8 cellular contexts compared by ENCODE assay signal in the genomic region with DNA sequence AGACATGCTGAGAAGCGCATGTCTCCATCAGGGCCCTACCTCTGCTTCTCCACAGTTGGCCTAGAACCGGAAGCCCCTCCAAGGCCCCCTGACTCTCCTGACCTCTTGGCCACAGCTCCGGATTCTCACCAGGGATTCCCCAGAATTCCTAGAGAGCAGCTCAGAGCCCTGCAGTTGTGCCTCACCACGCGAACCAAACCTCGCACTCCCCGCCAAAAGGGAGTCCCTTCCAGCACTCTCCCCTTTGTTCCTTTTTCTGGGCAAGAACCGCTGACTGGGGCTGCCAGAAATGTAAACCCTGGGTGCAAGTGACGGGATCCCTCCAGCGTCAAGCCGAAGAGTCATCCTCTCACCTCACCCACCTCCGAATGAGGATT. TPM values are rescaled to one million over a fixed set of nuclear protein-coding genes. Genes with fewer than 3 reads are reported as not detected.
DNase-seq lines count a peak whose midpoint lies in the region; ATAC-seq and TF ChIP-seq lines count a peak whose summit lies in the region.

No MANE protein-coding gene starts in this region.

- H3K9me3 ChIP-seq in IMR-90 (ENCODE audit: control insufficient read depth, insufficient read depth, low read length) (no peaks in the 10 kb centered on the region), neural cell (ENCODE audit: low read length) (no peaks in the 10 kb centered on the region), aorta (ENCODE audit: control insufficient read depth, low read length) (no peaks in the 10 kb centered on the region)

- peak overlapping the region; percentile 55 to 64 for H4K8ac ChIP-seq in IMR-90 (ENCODE audit: low read depth in 2 of 2, low read length in 2 of 2)

- DNase-seq in BJ (ENCODE audit: low read depth) (no peak), IMR-90 (peak; percentile 53), endothelial cell (ENCODE audit: low spot score) (no peak), NCI-H774 (lab: John Stamatoyannopoulos, UW) (no peak), GF-D8 (lab: John Stamatoyannopoulos, UW) (no peak), aorta (no peak)

- TF ChIP-seq EP300 in neural cell (conservative IDR thresholded peaks at IDR 0.05; ENCODE audit: poor library complexity, severe bottlenecking): no peak

- H3K23ac ChIP-seq in IMR-90 (ENCODE audit: low read depth, low read length): peak overlapping the region; percentile 83

- H4K5ac ChIP-seq in IMR-90 (ENCODE audit: low read depth, low read length): peak overlapping the region; percentile 62

- peaks cover 4% of the 10 kb centered on the region for H3K9me3 Mint-ChIP-seq in endothelial cell (ENCODE audit: unreplicated experiment)

- H3K4me1 ChIP-seq in IMR-90 (ENCODE audit: control insufficient read depth, insufficient read depth, low read length) (peaks cover 14% of the 10 kb centered on the region), aorta (ENCODE audit: control insufficient read depth in 1 of 2, insufficient read depth in 2 of 2, low read length in 2 of 2) (peaks cover 0 to 3% of the 10 kb centered on the region in 2 donors)

- H2BK15ac ChIP-seq in IMR-90 (ENCODE audit: low read depth, low read length): peak overlapping the region; percentile 81; the same call in 1 of the 3 replicates

- H3K27ac Mint-ChIP-seq in endothelial cell (ENCODE audit: unreplicated experiment): peak overlapping the region; percentile 41

- H2AFZ ChIP-seq in IMR-90 (replicated peaks; ENCODE audit: low read length, poor library complexity) (peak overlapping the region; percentile 87), neural cell (ENCODE audit: low read depth, low read length) (no peak overlapping the region)

- intact Hi-C loops in IMR-90 (cut with micrococcal nuclease) (loop anchor here (5.0 kb wide), 2 partner anchors 93 to 127 kb away; no protein-coding TSS in a partner anchor), aorta (cut with DNase I) (loop anchor here (5.0 to 10.0 kb wide), 2 partner anchors 88 to 139 kb away; no protein-coding TSS in a partner anchor)

- H3K4me3 Mint-ChIP-seq in endothelial cell (ENCODE audit: unreplicated experiment): peak overlapping the region; percentile 89

- no peak overlapping the region for H2BK5ac ChIP-seq in IMR-90 (ENCODE audit: low read depth, low read length, poor library complexity, severe bottlenecking)

- H3K4me2 ChIP-seq in IMR-90 (ENCODE audit: low read depth, low read length): peak overlapping the region; percentile 91
- H3K4me2 ChIP-seq in neural cell (ENCODE audit: low read length): peak overlapping the region; percentile 84

- peak overlapping the region; percentile 18 for H3K27ac ChIP-seq in IMR-90 (ENCODE audit: insufficient read depth, low read length)
- H3K27ac ChIP-seq in neural cell (ENCODE audit: low read length): no peak overlapping the region
- no peak overlapping the region for H3K27ac ChIP-seq in aorta (ENCODE audit: low read depth in 1 of 2, low read length in 2 of 2)

- peaks cover 11% of the 10 kb centered on the region for H3K27me3 Mint-ChIP-seq in endothelial cell (ENCODE audit: unreplicated experiment)

- H4K91ac ChIP-seq in IMR-90 (ENCODE audit: insufficient read depth, low read depth, low read length): peak overlapping the region; percentile 41

- peak overlapping the region; percentile 86 for H2BK120ac ChIP-seq in IMR-90 (ENCODE audit: low read depth, low read length)

- BruUV-seq in IMR-90 (replicated peaks; lab: Mats Ljungman, UMichigan): no TSS peak

- H3K4me3 ChIP-seq in BJ (ENCODE audit: low read depth, low read length): peak overlapping the region; percentile 49
- H3K4me3 ChIP-seq in IMR-90 (ENCODE audit: insufficient read depth, low read depth, low read length): peak overlapping the region; percentile 46
- peak overlapping the region; percentile 70 for H3K4me3 ChIP-seq in neural cell (ENCODE audit: low read length)
- peak overlapping the region in 1 of 2 donors; percentile 91 for H3K4me3 ChIP-seq in aorta (ENCODE audit: low read length in 2 of 2)

- H3K14ac ChIP-seq in IMR-90 (replicated peaks; ENCODE audit: low read depth, low read length): peak overlapping the region; percentile 42

- ATAC-seq in IMR-90 (ENCODE audit: low read depth): no peak
- ATAC-seq in HG02840 (IDR thresholded peaks at IDR 0.05; ENCODE audit: low FRiP score, unreplicated experiment): no peak
- no peak for ATAC-seq in aorta (ENCODE audit: low FRiP score)

- peak overlapping the region; percentile 69 for H2BK20ac ChIP-seq in IMR-90 (ENCODE audit: low read depth, low read length)

- CTCF ChIA-PET in BJ (lab: Yijun Ruan, JAX) (interaction anchor here (1.2 to 1.4 kb wide), 2 partner anchors 94 to 105 kb away, joined by 3 read pairs; no protein-coding TSS in a partner anchor), IMR-90 (lab: Yijun Ruan, JAX) (interaction anchor here (2.0 kb wide), 1 partner anchor 11 kb away, joined by 4 read pairs; no protein-coding TSS in a partner anchor)

- H3K36me3 ChIP-seq in BJ (ENCODE audit: control insufficient read depth, insufficient read depth, low read length) (no peaks in the 10 kb centered on the region), IMR-90 (ENCODE audit: control insufficient read depth, insufficient read depth, low read length) (no peaks in the 10 kb centered on the region), neural cell (ENCODE audit: insufficient read depth, low read length) (no peaks in the 10 kb centered on the region), aorta (ENCODE audit: control insufficient read depth in 1 of 2, insufficient read depth in 2 of 2, low read length in 1 of 2) (no peaks in the 10 kb centered on the region)

- H3K79me2 ChIP-seq in neural cell (replicated peaks; ENCODE audit: insufficient read depth, low read length): no peaks in the 10 kb centered on the region

- H3K9ac ChIP-seq in IMR-90 (ENCODE audit: low read depth, low read length) (peak overlapping the region; percentile 84), neural cell (ENCODE audit: low read length) (peak overlapping the region; percentile 69)

- no peaks in the 10 kb centered on the region for H4K20me1 ChIP-seq in IMR-90 (ENCODE audit: insufficient read depth, low read length)
- H4K20me1 ChIP-seq in neural cell (ENCODE audit: insufficient read depth): no peaks in the 10 kb centered on the region

- H3K79me1 ChIP-seq in IMR-90 (ENCODE audit: low read depth in 1 of 2, low read length in 2 of 2): peaks cover 0 to 10% of the 10 kb centered on the region in 2 experiments; a peak in 1 of 4 replicates

- H3K56ac ChIP-seq in IMR-90 (ENCODE audit: extremely low read depth, insufficient read depth, low read length): peak overlapping the region; percentile 70; the same call in 1 of the 2 replicates

- H3K4ac ChIP-seq in IMR-90 (ENCODE audit: low read depth, low read length): peak overlapping the region; percentile 79

- dilution Hi-C loops in IMR-90 (cut with HindIII; ENCODE audit: low sequenced_read_pairs, unreplicated experiment): no loop called here

- H3K36me3 Mint-ChIP-seq in endothelial cell (ENCODE audit: low read depth, unreplicated experiment): no peaks in the 10 kb centered on the region

- peaks cover 38% of the 10 kb centered on the region for H3K4me1 Mint-ChIP-seq in endothelial cell (ENCODE audit: unreplicated experiment)

- peak overlapping the region; percentile 77 for H2AK9ac ChIP-seq in IMR-90 (replicated peaks; ENCODE audit: low read depth, low read length, poor library complexity)

- no peaks in the 10 kb centered on the region for H3F3A ChIP-seq in neural cell (ENCODE audit: insufficient read depth, low read length, poor library complexity, severe bottlenecking)

- in situ Hi-C loops in IMR-90 (cut with MboI; ENCODE audit: low sequenced_read_pairs): no loop called here

- TF ChIP-seq CTCF in BJ (IDR thresholded peaks at IDR 0.05; ENCODE audit: insufficient read depth, low read depth, low read length) (no peak), IMR-90 (conservative IDR thresholded peaks at IDR 0.05; ENCODE audit: low read depth, low read length) (no peak), endothelial cell (IDR thresholded peaks at IDR 0.05; ENCODE audit: unreplicated experiment) (no peak), neural cell (IDR thresholded peaks at IDR 0.05; ENCODE audit: poor library complexity, severe bottlenecking) (no peak)

- H3K27me3 ChIP-seq in BJ (ENCODE audit: control insufficient read depth, insufficient read depth, low read length) (peaks cover 9% of the 10 kb centered on the region), IMR-90 (ENCODE audit: control insufficient read depth, insufficient read depth, low read length) (peaks cover 2% of the 10 kb centered on the region; the same call in 1 of the 2 replicates), neural cell (ENCODE audit: insufficient read depth, low read depth, low read length) (peaks cover 10% of the 10 kb centered on the region), aorta (ENCODE audit: control insufficient read depth in 1 of 2, insufficient read depth in 2 of 2, low read length in 1 of 2) (no peaks in the 10 kb centered on the region)

- no peaks in the 10 kb centered on the region for H3K9me2 ChIP-seq in neural cell (ENCODE audit: insufficient read depth, low read length)

- WGBS in IMR-90 (ENCODE audit: extremely low coverage in 2 of 2, insufficient read length in 1 of 2), 2 experiments: 26% methylated on average over 8 of the region's 12 CpGs; no CpG with 5 or more reads in 1 of the 2 experiments
- WGBS in aorta, 2 donors: 10 to 19% methylated on average over 12 of the region's 12 CpGs

- peaks cover 3% of the 10 kb centered on the region; the same call in 1 of the 2 replicates for H3K9me1 ChIP-seq in IMR-90 (ENCODE audit: insufficient read depth, low read length)

- peak overlapping the region; percentile 52 for H3K18ac ChIP-seq in IMR-90 (ENCODE audit: low read depth, low read length)

- TF ChIP-seq POLR2A in IMR-90 (IDR thresholded peaks at IDR 0.05; ENCODE audit: low read depth, low read length): no peak

- no peak for TF ChIP-seq RAD21 in IMR-90 (IDR thresholded peaks at IDR 0.05; ENCODE audit: low read length)
- no peak for TF ChIP-seq RAD21 in neural cell (conservative IDR thresholded peaks at IDR 0.05)

- H2AK5ac ChIP-seq in IMR-90 (ENCODE audit: low read depth, low read length): peak overlapping the region; percentile 38

- POLR2A ChIA-PET in BJ (lab: Charles Lee): no interaction called here
- POLR2A ChIA-PET in IMR-90 (lab: Charles Lee; ENCODE audit: unreplicated experiment): no interaction called here

TF ChIP-seq in IMR-90, 13 proteins besides CTCF, POLR2A, EP300 and RAD21 (continues in another document):
- no peak for TF ChIP-seq RFX5 (IDR thresholded peaks at IDR 0.05; ENCODE audit: low read depth, low read length)
- no peak for TF ChIP-seq CEBPB (IDR thresholded peaks at IDR 0.05; ENCODE audit: low read depth, low read length)

TF ChIP-seq in neural cell, 6 proteins besides CTCF, POLR2A, EP300 and RAD21 (continues in another document):
- no peak for TF ChIP-seq POLR2AphosphoS5 (IDR thresholded peaks at IDR 0.05)

RNA-seq across cellular contexts. Expression of gene AFF3, which starts 36.7 kb away (rescaled TPM):
- 11.5 and 13.8 TPM in 2 replicates for polyA plus RNA-seq in BJ (2011; rRNA removed)
- polyA minus RNA-seq in BJ (2011; rRNA and poly(A)+ RNA removed): 44.4 and 54.6 TPM in 2 replicates
- 13.9 and 14.3 TPM in 2 replicates for total RNA-seq in IMR-90 (2012; rRNA removed)
- 11.8 and 12.9 TPM in 2 replicates for polyA plus RNA-seq in IMR-90 (2012; rRNA removed)
- 6.9 and 9.7 TPM in 2 replicates for polyA plus RNA-seq in IMR-90 (2012; cell fraction: cytosol; rRNA removed)
- 19.3 and 34.3 TPM in 2 replicates for polyA plus RNA-seq in IMR-90 (2012; cell fraction: nucleus; rRNA removed; ENCODE audit: low replicate concordance)
- total RNA-seq in endothelial cell (ENCODE audit: unreplicated experiment): 12.2 TPM
- polyA plus RNA-seq in neural cell: 5.1 and 5.7 TPM in 2 replicates
- polyA minus RNA-seq in neural cell: 26.5 and 39.0 TPM in 2 replicates
- total RNA-seq in aorta: 10 to 100 TPM; 10.6 to 15.7 TPM
- under 1 TPM; 0.25 to 0.41 TPM for polyA plus RNA-seq in aorta
